Comparison of ENCODE assay signal across 8 cellular contexts in the genomic region with DNA sequence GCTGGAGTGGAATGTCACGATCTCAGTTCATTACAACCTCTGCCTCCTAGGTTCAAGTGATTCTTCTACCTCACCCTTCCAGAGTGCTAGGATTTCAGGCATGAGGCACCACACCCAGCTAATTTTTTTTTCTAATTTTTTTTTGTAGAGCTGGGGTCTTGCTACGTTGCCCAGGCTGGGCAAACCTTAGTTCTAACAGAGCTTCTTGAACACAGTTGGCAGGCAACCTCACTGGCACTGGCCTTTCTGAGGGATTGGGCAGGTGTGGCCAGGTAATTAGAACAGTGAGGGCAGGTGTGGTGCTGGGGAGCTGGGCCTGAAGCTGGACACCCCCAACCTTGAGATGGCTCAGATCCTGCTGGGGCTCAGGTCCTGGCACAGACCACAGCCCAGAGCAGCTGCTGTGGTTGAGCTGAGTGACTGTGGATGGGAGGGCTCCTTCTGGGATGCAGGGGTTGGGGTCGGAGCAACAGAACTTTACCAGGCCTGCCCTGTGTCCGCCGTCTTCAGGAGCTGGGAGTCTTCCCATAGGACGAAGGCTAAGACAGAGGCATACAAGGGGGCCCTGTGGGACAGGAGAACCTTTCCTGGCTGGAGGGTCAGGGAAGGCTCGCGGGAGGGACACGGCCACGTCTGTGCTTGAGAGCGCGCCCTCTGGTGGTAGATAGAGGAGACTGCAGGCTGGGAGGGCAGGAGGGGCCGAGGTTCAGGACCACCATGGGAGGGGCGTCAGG. TPM values are rescaled to one million over a fixed set of nuclear protein-coding genes. Genes with fewer than 3 reads are reported as not detected.
DNase-seq lines count a peak whose midpoint lies in the region; ATAC-seq and TF ChIP-seq lines count a peak whose summit lies in the region.

No MANE protein-coding gene starts in this region.

- H3K27ac ChIP-seq in mammary epithelial cell (ENCODE audit: insufficient read depth, low read depth, low read length) (no peak overlapping the region), lung (ENCODE audit: low read depth in 1 of 2, low read length in 1 of 2) (no peak overlapping the region), tibial artery (no peak overlapping the region)

- no peak overlapping the region for H2AFZ ChIP-seq in mammary epithelial cell (ENCODE audit: low read depth, low read length)

- no peak for ATAC-seq in activated CD4-positive, CD25-positive, alpha-beta regulatory T cell treated with anti-CD3 and anti-CD28 coated beads, Interleukin-2, amount 50 U/mL, for 24 hours
- peak; percentile 58 for ATAC-seq in lung (ENCODE audit: insufficient read depth, low FRiP score)

- H4K20me1 ChIP-seq in mammary epithelial cell (ENCODE audit: insufficient read depth, low read length), result no peaks in the 10 kb centered on the region

- H3K9ac ChIP-seq in mammary epithelial cell (ENCODE audit: insufficient read depth, low read length), result no peak overlapping the region

- CTCF ChIA-PET in mammary epithelial cell (lab: Charles Lee; ENCODE audit: low non-redundant PET), result interaction anchor here (0.6 kb wide), 1 partner anchor 224 kb away, joined by 5 read pairs; no protein-coding TSS in a partner anchor

- peak; percentile 16 for DNase-seq in activated CD4-positive, CD25-positive, alpha-beta regulatory T cell treated with anti-CD3 and anti-CD28 coated beads, Interleukin-2, amount 50 U/mL, for 16 hours (ENCODE audit: low read depth, low spot score)
- DNase-seq in T-helper 9 cell, result peak; percentile 17
- DNase-seq in mammary epithelial cell, result no peak
- DNase-seq in lung (ENCODE audit: low spot score), result no peak
- no peak for DNase-seq in tibial artery
- no peak for DNase-seq in GOT3 (lab: John Stamatoyannopoulos, UW)
- no peak for DNase-seq in NCI-H1436 (lab: John Stamatoyannopoulos, UW)

- no peak overlapping the region for H3K4me3 ChIP-seq in mammary epithelial cell (replicated peaks in 1 of 3; ENCODE audit: insufficient read depth in 1 of 3, low read depth in 2 of 3, low read length in 3 of 3)
- no peak overlapping the region for H3K4me3 ChIP-seq in lung
- no peak overlapping the region for H3K4me3 ChIP-seq in tibial artery

- no peaks in the 10 kb centered on the region for H3K4me1 ChIP-seq in mammary epithelial cell (ENCODE audit: insufficient read depth, low read length)
- no peaks in the 10 kb centered on the region for H3K4me1 ChIP-seq in lung (ENCODE audit: control insufficient read depth in 2 of 2, insufficient read depth in 2 of 2, low read length in 2 of 2)
- no peaks in the 10 kb centered on the region for H3K4me1 ChIP-seq in tibial artery

- H3K4me2 ChIP-seq in mammary epithelial cell (ENCODE audit: insufficient read depth, low read depth, low read length), result no peak overlapping the region

- H3K79me2 ChIP-seq in mammary epithelial cell (ENCODE audit: insufficient read depth, low read length), result no peaks in the 10 kb centered on the region

- BruUV-seq in mammary epithelial cell (replicated peaks; lab: Mats Ljungman, UMichigan), result no TSS peak

- in situ Hi-C loops in mammary epithelial cell (cut with MboI; ENCODE audit: low sequenced_read_pairs in 2 of 2), result no loop called here

- 28% methylated on average over 14 of the region's 14 CpGs for WGBS in mammary epithelial cell (ENCODE audit: low coverage, missing lambda C conversion rate)
- 21 to 32% methylated on average over 14 of the region's 14 CpGs for WGBS in lung, 2 donors

- H3K27me3 ChIP-seq in mammary epithelial cell (ENCODE audit: insufficient read depth, low read length) (no peaks in the 10 kb centered on the region), lung (ENCODE audit: control insufficient read depth, insufficient read depth) (no peaks in the 10 kb centered on the region), tibial artery (peaks cover 0 to 48% of the 10 kb centered on the region in 2 donors)

- H3K36me3 ChIP-seq in mammary epithelial cell (ENCODE audit: insufficient read depth, low read length) (no peaks in the 10 kb centered on the region), lung (ENCODE audit: control insufficient read depth in 2 of 2, insufficient read depth in 2 of 2, low read length in 2 of 2) (no peaks in the 10 kb centered on the region), tibial artery (no peaks in the 10 kb centered on the region)

- dilution Hi-C loops in mammary epithelial cell (cut with HindIII; ENCODE audit: low sequenced_read_pairs), result no loop called here

- H3K9me3 ChIP-seq in mammary epithelial cell (replicated peaks; ENCODE audit: insufficient read depth, low read length), result peaks cover 4% of the 10 kb centered on the region
- H3K9me3 ChIP-seq in lung (ENCODE audit: control insufficient read depth in 2 of 2, insufficient read depth in 1 of 2, low read length in 1 of 2), result peaks cover 0 to 3% of the 10 kb centered on the region in 2 donors
- H3K9me3 ChIP-seq in tibial artery, result peaks cover 6 to 26% (median 21%) of the 10 kb centered on the region in 3 donors

- TF ChIP-seq CTCF in mammary epithelial cell (conservative IDR thresholded peaks at IDR 0.05 in 1 of 2, IDR thresholded peaks at IDR 0.05 in 1 of 2; ENCODE audit: extremely low read depth in 1 of 2, insufficient read depth in 1 of 2, low read depth in 1 of 2, low read length in 2 of 2) (peak; percentile 61 to 77), lung (IDR thresholded peaks at IDR 0.05; ENCODE audit: control extremely low read depth, extremely low read depth) (peak; percentile 61), tibial artery (IDR thresholded peaks at IDR 0.05) (peak; percentile 35 to 57)

- intact Hi-C loops in mammary epithelial cell (cut with micrococcal nuclease), result loop anchor here (5.0 kb wide), 2 partner anchors 49 to 89 kb away; partner anchors contain the start of genes COL26A1 and IFT22
- intact Hi-C loops in tibial artery (cut with DNase I; ENCODE audit: low total_unique reads), result no loop called here

RNA-seq across cellular contexts. Expression of gene COL26A1, which starts 48.2 kb away (rescaled TPM):
- not detected for total RNA-seq in mammary epithelial cell
- not detected for polyA plus RNA-seq in mammary epithelial cell
- polyA minus RNA-seq in mammary epithelial cell, result not detected
- 1 to 10 TPM in 1 of 2 donors, under 1 TPM in 1; 0.25 to 4.7 TPM for total RNA-seq in lung
- under 1 TPM; 0.05 to 0.31 TPM for polyA plus RNA-seq in lung

Comparison
In these comparisons a context has a peak if more than half of its experiments do, and no peak if none do; other contexts are left out.
1. DNase-seq: peak in activated CD4-positive, CD25-positive, alpha-beta regulatory T cell treated with anti-CD3 and anti-CD28 coated beads, Interleukin-2, amount 50 U/mL, for 16 hours (single experiment) and T-helper 9 cell (single experiment); none in mammary epithelial cell (single experiment), lung (single experiment), tibial artery (0 of 2), GOT3 (single experiment) and NCI-H1436 (single experiment).
2. Peak in every context shown above with its lines, with median percentiles within 50 percentile points of each other: CTCF ChIP-seq.